ENCODE assay signal across 27 cellular contexts in the genomic region with DNA sequence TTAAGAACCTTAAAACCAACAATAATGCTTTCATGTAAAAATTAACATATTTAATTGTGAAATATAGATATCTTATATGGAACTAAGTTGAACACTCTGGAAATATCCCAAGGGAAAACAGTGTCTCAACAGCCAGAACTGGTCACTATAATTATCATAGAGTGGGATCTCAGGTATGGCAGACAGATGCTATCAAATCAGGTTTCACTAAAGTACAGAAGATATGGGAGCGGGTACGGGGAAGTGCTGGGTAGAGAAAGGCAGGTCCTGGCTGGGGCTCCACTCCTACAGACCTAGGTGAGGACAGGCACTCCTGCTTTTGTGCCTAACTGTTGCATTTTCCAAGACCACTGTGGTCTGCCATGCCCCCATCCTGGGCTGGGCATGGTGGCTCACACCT.
"Had no signal": no experiment of that assay in that cellular context is flagged by ENCODE, and none has a peak within 500 bp of the region (broad histone marks: within the 10 kb centered on the region; RNA-seq: fewer than 3 reads in every experiment).

No MANE protein-coding gene starts in this region.

- H3K4me3 ChIP-seq: coronary artery, dorsolateral prefrontal cortex, esophagus muscularis mucosa, gastroesophageal sphincter, heart right ventricle, left ventricle myocardium inferior, lung had no signal

- H3K9me3 ChIP-seq: esophagus muscularis mucosa, gastroesophageal sphincter, heart right ventricle, left ventricle myocardium inferior had no signal

- DNase-seq: dermis blood vessel endothelial cell; dorsolateral prefrontal cortex; effector CD4-positive, alpha-beta T cell; effector memory CD4-positive, alpha-beta T cell; foreskin keratinocyte; glutamatergic neuron; head of caudate nucleus; heart right ventricle; hippocampal formation; immature natural killer cell; islet precursor cell; kidney; kidney glomerular epithelial cell; left colon; left ventricle myocardium inferior; mammary epithelial cell; mesendoderm; midbrain had no signal

- H3K27ac Mint-ChIP-seq: immature natural killer cell, memory B cell had no signal

- ATAC-seq: foreskin keratinocyte, gastroesophageal sphincter, heart right ventricle, left colon, left lobe of liver had no signal

- H3K4me1 ChIP-seq: gastroesophageal sphincter had no signal

- H3K27ac ChIP-seq: coronary artery, dorsolateral prefrontal cortex, esophagus muscularis mucosa, foreskin keratinocyte, gastroesophageal sphincter, heart right ventricle, left ventricle myocardium inferior had no signal

- H3K9me3 Mint-ChIP-seq: immature natural killer cell, memory B cell had no signal

- H3K27me3 Mint-ChIP-seq: memory B cell had no signal

- FAIRE-seq: colon, endothelial cell of umbilical vein, frontal cortex, kidney had no signal

- H3K27me3 ChIP-seq: dorsolateral prefrontal cortex, esophagus muscularis mucosa, foreskin keratinocyte, gastroesophageal sphincter, heart right ventricle had no signal

- H3K36me3 ChIP-seq: esophagus muscularis mucosa, heart right ventricle had no signal

- H3K4me1 Mint-ChIP-seq: immature natural killer cell, memory B cell had no signal

- H3K4me3 Mint-ChIP-seq: immature natural killer cell, memory B cell had no signal
